In the genomic region with DNA sequence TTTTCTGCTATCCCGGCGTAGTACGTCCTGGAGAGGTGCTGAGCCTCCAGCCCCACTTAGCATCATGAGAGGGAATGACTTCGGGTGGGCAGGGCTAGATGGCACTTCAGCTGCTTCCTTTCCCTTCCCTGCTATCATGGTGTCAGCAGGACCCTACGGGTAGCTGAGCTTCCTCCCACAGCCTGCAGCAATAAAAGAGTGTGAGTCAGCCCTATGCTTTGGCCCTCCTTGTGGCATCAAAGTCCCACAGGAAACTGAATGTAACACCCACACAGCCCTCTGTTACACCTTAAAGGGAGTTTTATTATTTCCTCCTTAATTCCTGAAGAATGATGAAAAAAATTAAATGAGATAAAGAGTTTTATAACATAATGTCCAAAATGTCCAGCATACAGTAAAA, we compare ENCODE assay signal across 26 cellular contexts.
DNase-seq lines count a peak whose midpoint lies in the region; ATAC-seq and FAIRE-seq lines count a peak whose summit lies in the region.
"Had no signal": no experiment of that assay in that cellular context is flagged by ENCODE, and none has a peak within 500 bp of the region (broad histone marks: within the 10 kb centered on the region; RNA-seq: fewer than 3 reads in every experiment).

No MANE protein-coding gene starts in this region.

- no peaks in the 10 kb centered on the region for H3K36me3 ChIP-seq in MG63
- H3K36me3 ChIP-seq: gastroesophageal sphincter, spleen, vagina had no signal

- peaks cover 13% of the 10 kb centered on the region for H3K9me3 ChIP-seq in MG63
- H3K9me3 ChIP-seq: vagina had no signal

- no peak for DNase-seq in stimulated activated naive CD8-positive, alpha-beta T cell treated with anti-CD3 and anti-CD28 coated beads, Interleukin-15, Interleukin-2, amounts not matched to agents 100 U/mL and 50 U/mL, for 24 hours
- no peak for DNase-seq in stimulated activated naive CD8-positive, alpha-beta T cell treated with anti-CD3 and anti-CD28 coated beads, Interleukin-15, amount 100 ng/mL, for 72 hours
- DNase-seq in MG63 (peak; percentile 61), urothelium cell line (ENCODE audit: low spot score) (peak; percentile 33), Right ventricle myocardium inferior (ENCODE audit: missing footprints) (no peak)
- peak; percentile 12 for DNase-seq in activated CD8-positive, alpha-beta T cell treated with anti-CD3 and anti-CD28 coated beads, Interleukin-2, amount 10 ng/mL, durations not matched to agents 7 days and 5 days
- no peak for DNase-seq in activated T-cell treated with anti-CD3 and anti-CD28 coated beads, Interleukin-2, amount 50 U/mL, for 1 hour
- DNase-seq: activated CD4-positive, alpha-beta T cell treated with anti-CD3 and anti-CD28 coated beads, Interleukin-2, amount 50 U/mL, for 48 hours; activated naive CD4-positive, alpha-beta T cell treated with Interleukin-2 at 50 U/mL for 16 hours; aorta; CD4-positive, CD25-positive, alpha-beta regulatory T cell; central memory CD4-positive, alpha-beta T cell; GOT3; left cardiac atrium; midbrain; NCI-H1417 treated with DMSO at 0.1 percent for 48 hours; NCI-H69; psoas muscle; spleen; substantia nigra had no signal

- H3K4me3 Mint-ChIP-seq in stimulated activated naive CD8-positive, alpha-beta T cell treated with anti-CD3 and anti-CD28 coated beads, Interleukin-15, amount 100 ng/mL, for 72 hours: no peak overlapping the region
- no peak overlapping the region for H3K4me3 Mint-ChIP-seq in activated CD8-positive, alpha-beta T cell treated with anti-CD3 and anti-CD28 coated beads, Interleukin-2, amount 10 ng/mL, durations not matched to agents 7 days and 5 days
- H3K4me3 Mint-ChIP-seq: CD4-positive, CD25-positive, alpha-beta regulatory T cell; neural crest cell; T-helper 1 cell treated with Interleukin-12 subunit alpha and Interleukin-12 subunit beta and Interleukin-4 antibody, amounts not matched to agents 30 μg/mL and 1 μg/mL, for 36 hours had no signal

- H3K36me3 Mint-ChIP-seq in activated CD8-positive, alpha-beta T cell treated with anti-CD3 and anti-CD28 coated beads, Interleukin-2, amount 10 ng/mL, durations not matched to agents 7 days and 5 days (ENCODE audit: low read depth): no peaks in the 10 kb centered on the region
- H3K36me3 Mint-ChIP-seq: CD4-positive, CD25-positive, alpha-beta regulatory T cell had no signal

- POLR2A ChIA-PET in activated CD8-positive, alpha-beta T cell treated with anti-CD3 and anti-CD28 coated beads, Interleukin-2, amount 10 ng/mL, durations not matched to agents 7 days and 5 days (lab: Charles Lee): no interaction called here

- CTCF ChIA-PET in activated CD8-positive, alpha-beta T cell treated with anti-CD3 and anti-CD28 coated beads, Interleukin-2, amount 10 ng/mL, durations not matched to agents 7 days and 5 days (lab: Charles Lee): no interaction called here

- peaks cover 8% of the 10 kb centered on the region for H3K4me1 Mint-ChIP-seq in stimulated activated naive CD8-positive, alpha-beta T cell treated with anti-CD3 and anti-CD28 coated beads, Interleukin-15, amount 100 ng/mL, for 72 hours
- H3K4me1 Mint-ChIP-seq in activated CD8-positive, alpha-beta T cell treated with anti-CD3 and anti-CD28 coated beads, Interleukin-2, amount 10 ng/mL, durations not matched to agents 7 days and 5 days (ENCODE audit: low read depth): peaks cover 7% of the 10 kb centered on the region
- H3K4me1 Mint-ChIP-seq: CD4-positive, CD25-positive, alpha-beta regulatory T cell; neural crest cell had no signal

- no peak for FAIRE-seq in urothelium cell line (lab: Jason Lieb, UNC)
- FAIRE-seq: A204.1 had no signal

- peaks cover 16 to 28% of the 10 kb centered on the region in 2 donors for H3K9me3 Mint-ChIP-seq in stimulated activated naive CD8-positive, alpha-beta T cell treated with anti-CD3 and anti-CD28 coated beads, Interleukin-15, amount 100 ng/mL, for 72 hours
- H3K9me3 Mint-ChIP-seq in activated CD8-positive, alpha-beta T cell treated with anti-CD3 and anti-CD28 coated beads, Interleukin-2, amount 10 ng/mL, durations not matched to agents 7 days and 5 days (ENCODE audit: insufficient read depth): peaks cover 11% of the 10 kb centered on the region

- H3K27me3 ChIP-seq in MG63: no peaks in the 10 kb centered on the region
- H3K27me3 ChIP-seq: gastroesophageal sphincter, spleen, vagina had no signal

- intact Hi-C loops in Right ventricle myocardium inferior (cut with DNase I): no loop called here

- no peak overlapping the region for H3K4me3 ChIP-seq in MG63
- H3K4me3 ChIP-seq: gastroesophageal sphincter, psoas muscle, spleen, vagina had no signal

- peak; percentile 49 for ATAC-seq in stimulated activated naive CD8-positive, alpha-beta T cell treated with anti-CD3 and anti-CD28 coated beads, Interleukin-15, Interleukin-2, amounts not matched to agents 100 U/mL and 50 U/mL, for 24 hours
- no peak for ATAC-seq in stimulated activated naive CD8-positive, alpha-beta T cell treated with anti-CD3 and anti-CD28 coated beads, Interleukin-15, amount 100 ng/mL, for 72 hours
- ATAC-seq in activated CD8-positive, alpha-beta T cell treated with anti-CD3 and anti-CD28 coated beads, Interleukin-2, amount 10 ng/mL, durations not matched to agents 7 days and 5 days: no peak
- ATAC-seq in GM21423 (IDR thresholded peaks at IDR 0.05; ENCODE audit: unreplicated experiment) (no peak), Right ventricle myocardium inferior (no peak)
- ATAC-seq: gastroesophageal sphincter, left cardiac atrium, psoas muscle had no signal

- no peak overlapping the region for H3K27ac Mint-ChIP-seq in stimulated activated naive CD8-positive, alpha-beta T cell treated with anti-CD3 and anti-CD28 coated beads, Interleukin-15, amount 100 ng/mL, for 72 hours
- H3K27ac Mint-ChIP-seq in activated CD8-positive, alpha-beta T cell treated with anti-CD3 and anti-CD28 coated beads, Interleukin-2, amount 10 ng/mL, durations not matched to agents 7 days and 5 days: no peak overlapping the region
- H3K27ac Mint-ChIP-seq: CD4-positive, CD25-positive, alpha-beta regulatory T cell; T-helper 1 cell treated with Interleukin-12 subunit alpha and Interleukin-12 subunit beta and Interleukin-4 antibody, amounts not matched to agents 30 μg/mL and 1 μg/mL, for 36 hours had no signal

- peaks cover 24% of the 10 kb centered on the region for H3K27me3 Mint-ChIP-seq in stimulated activated naive CD8-positive, alpha-beta T cell treated with anti-CD3 and anti-CD28 coated beads, Interleukin-15, amount 100 ng/mL, for 72 hours
- H3K27me3 Mint-ChIP-seq in activated CD8-positive, alpha-beta T cell treated with anti-CD3 and anti-CD28 coated beads, Interleukin-2, amount 10 ng/mL, durations not matched to agents 7 days and 5 days (ENCODE audit: low read depth): peaks cover 20% of the 10 kb centered on the region

Comparison
In these comparisons a context has a peak if more than half of its experiments do, and no peak if none do; other contexts are left out.
1. DNase-seq: peak in MG63 (single experiment), activated CD8-positive, alpha-beta T cell treated with anti-CD3 and anti-CD28 coated beads, Interleukin-2, amount 10 ng/mL, durations not matched to agents 7 days and 5 days (single experiment) and urothelium cell line (single experiment); none in stimulated activated naive CD8-positive, alpha-beta T cell treated with anti-CD3 and anti-CD28 coated beads, Interleukin-15, Interleukin-2, amounts not matched to agents 100 U/mL and 50 U/mL, for 24 hours (single experiment), stimulated activated naive CD8-positive, alpha-beta T cell treated with anti-CD3 and anti-CD28 coated beads, Interleukin-15, amount 100 ng/mL, for 72 hours (0 of 2), Right ventricle myocardium inferior (single experiment) and activated T-cell treated with anti-CD3 and anti-CD28 coated beads, Interleukin-2, amount 50 U/mL, for 1 hour (single experiment).